In genomic region chr6:86500035-86500434, GRCh38 we compare ENCODE assay signal across 29 cellular contexts.
"Had no signal": no experiment of that assay in that cellular context is flagged by ENCODE, and none has a peak within 500 bp of the region (broad histone marks: within the 10 kb centered on the region; RNA-seq: fewer than 3 reads in every experiment).

No MANE protein-coding gene starts in this region.

- H3K9me3 ChIP-seq: adrenal gland, gastrocnemius medialis had no signal

- H3K27me3 ChIP-seq: adrenal gland, body of pancreas, cardiac muscle cell, dorsolateral prefrontal cortex, esophagus muscularis mucosa, foreskin keratinocyte, gastrocnemius medialis had no signal

- ATAC-seq: activated CD4-positive, alpha-beta T cell treated with anti-CD3 and anti-CD28 coated beads for 36 hours; activated CD8-positive, alpha-beta memory T cell treated with anti-CD3 and anti-CD28 coated beads, Interleukin-2, amount 10 ng/mL, durations not matched to agents 7 days and 5 days; activated CD8-positive, alpha-beta T cell treated with anti-CD3 and anti-CD28 coated beads, Interleukin-2, amount 10 ng/mL, durations not matched to agents 7 days and 5 days; activated naive CD8-positive, alpha-beta T cell treated with anti-CD3 and anti-CD28 coated beads, Interleukin-2, amount 50 U/mL, for 24 hours; body of pancreas; foreskin keratinocyte; gastrocnemius medialis; T-helper 17 cell had no signal

- H3K27ac ChIP-seq: adrenal gland, body of pancreas, cardiac muscle cell, coronary artery, dorsolateral prefrontal cortex, esophagus muscularis mucosa, foreskin keratinocyte, gastrocnemius medialis had no signal

- H3K4me3 ChIP-seq: adrenal gland, body of pancreas, cardiac muscle cell, coronary artery, dorsolateral prefrontal cortex, esophagus muscularis mucosa, gastrocnemius medialis had no signal

- H3K36me3 ChIP-seq: adrenal gland, cardiac muscle cell, esophagus muscularis mucosa, gastrocnemius medialis had no signal

- H3K4me1 ChIP-seq: adrenal gland, body of pancreas, esophagus muscularis mucosa, foreskin keratinocyte, gastrocnemius medialis had no signal

- DNase-seq: activated CD4-positive, alpha-beta memory T cell treated with anti-CD3 and anti-CD28 coated beads for 36 hours; activated CD4-positive, alpha-beta T cell treated with anti-CD3 and anti-CD28 coated beads for 36 hours; activated CD4-positive, alpha-beta T cell treated with anti-CD3 and anti-CD28 coated beads, Interleukin-2, amount 10 ng/mL, durations not matched to agents 24 days and 14 days; activated CD4-positive, CD25-positive, alpha-beta regulatory T cell; activated CD4-positive, CD25-positive, alpha-beta regulatory T cell treated with anti-CD3 and anti-CD28 coated beads, Interleukin-2, amount 50 U/mL, for 72 hours; activated CD8-positive, alpha-beta memory T cell treated with anti-CD3 and anti-CD28 coated beads, Interleukin-2, amount 10 ng/mL, durations not matched to agents 7 days and 5 days; activated CD8-positive, alpha-beta memory T cell treated with anti-CD3 and anti-CD28 coated beads, Interleukin-2, amount 50 U/mL, for 4 hours; activated CD8-positive, alpha-beta T cell treated with anti-CD3 and anti-CD28 coated beads, Interleukin-2, amount 10 ng/mL, durations not matched to agents 7 days and 5 days; activated effector memory CD4-positive, alpha-beta T cell treated with anti-CD3 and anti-CD28 coated beads, Interleukin-2, amount 50 U/mL, for 16 hours; activated naive CD4-positive, alpha-beta T cell treated with anti-CD3 and anti-CD28 coated beads for 36 hours; activated naive CD8-positive, alpha-beta T cell treated with anti-CD3 and anti-CD28 coated beads for 36 hours; activated naive CD8-positive, alpha-beta T cell treated with anti-CD3 and anti-CD28 coated beads, Interleukin-2, amount 50 U/mL, for 24 hours; activated T-cell treated with anti-CD3 and anti-CD28 coated beads, Interleukin-2, amount 50 U/mL, for 1 hour; activated T-cell treated with anti-CD3 and anti-CD28 coated beads, Interleukin-2, amount 50 U/mL, for 48 hours; adrenal gland; amygdala; aorta; body of pancreas; dorsolateral prefrontal cortex; effector memory CD4-positive, alpha-beta T cell; erythroblast; foreskin keratinocyte; gastrocnemius medialis; T-helper 1 cell; T-helper 17 cell; T1000 had no signal
